1 cellular context compared by ENCODE assay signal in the genomic region with DNA sequence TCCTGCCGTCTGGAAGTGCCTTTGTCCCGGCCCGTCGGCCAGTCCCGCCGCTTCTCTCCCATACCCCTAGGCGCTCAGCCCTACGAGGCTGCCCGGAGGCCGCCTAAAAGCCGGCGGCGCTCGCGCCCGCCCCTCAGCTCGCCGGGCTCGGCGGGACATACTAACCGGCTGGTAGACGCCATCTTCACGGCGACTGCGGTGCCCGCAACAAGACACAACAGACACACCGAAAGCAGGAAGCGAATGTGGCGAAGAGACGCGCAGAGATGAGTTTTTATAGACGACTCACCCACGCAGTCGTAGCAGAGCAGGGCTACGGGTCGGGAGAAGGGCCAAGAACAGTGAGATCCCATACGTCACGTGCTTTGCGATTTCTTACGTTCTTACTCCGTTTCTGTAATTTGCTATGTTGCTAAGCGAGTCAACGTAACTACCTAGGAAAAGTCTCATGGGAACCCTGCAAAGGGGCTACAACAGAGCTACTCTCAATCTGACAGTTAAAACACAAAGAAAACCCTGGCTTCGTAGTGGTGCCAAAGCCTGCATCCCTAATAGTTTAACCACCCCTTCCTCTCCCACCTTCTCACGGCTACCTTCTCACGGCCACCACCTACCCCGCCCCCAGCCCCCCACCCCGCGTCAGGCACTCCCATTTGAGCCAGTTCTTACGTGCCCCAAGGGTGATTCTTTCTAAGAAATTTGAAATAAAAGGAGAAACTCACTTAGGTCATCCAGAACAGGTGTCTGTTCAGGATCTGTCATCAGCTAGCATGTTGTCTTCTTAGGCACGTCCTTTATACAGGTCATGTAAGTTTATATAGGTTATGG.
TF ChIP-seq lines count a peak whose summit lies in the region.

GTF2B (minus strand) TSS at position 250 of the 828 bp plus-strand sequence; CDS start at position 182, 68 bp downstream.

TF ChIP-seq in HepG2, 621 proteins besides CTCF, POLR2A, EP300 and RAD21 (continued from another document and continues in another):
- TF ChIP-seq POGK (CRISPR knock-in tag; conservative IDR thresholded peaks at IDR 0.05): 0 out of 2 replicates have a peak, but pooled peaks have one; percentile 47
- TF ChIP-seq NFIC (IDR thresholded peaks at IDR 0.05; ENCODE audit: low read length): no peak; the same call in 1 of the 2 replicates
- TF ChIP-seq TOE1 (CRISPR knock-in tag; IDR thresholded peaks at IDR 0.05): no peak
- peak; percentile 82 for TF ChIP-seq HNRNPLL (IDR thresholded peaks at IDR 0.05; ENCODE audit: low read depth, low read length, poor library complexity, severe bottlenecking)
- TF ChIP-seq ZEB1 (IDR thresholded peaks at IDR 0.05; ENCODE audit: insufficient replicate concordance, low read depth): no peak
- TF ChIP-seq ARNTL (CRISPR knock-in tag; IDR thresholded peaks at IDR 0.05): peak; percentile 51; the same call in 1 of the 2 replicates
- peak; percentile 87 for TF ChIP-seq UBTF (CRISPR knock-in tag; IDR thresholded peaks at IDR 0.05)
- TF ChIP-seq ZBTB1 (CRISPR knock-in tag; IDR thresholded peaks at IDR 0.05; ENCODE audit: borderline replicate concordance): no peak
- TF ChIP-seq, protein P1, sequence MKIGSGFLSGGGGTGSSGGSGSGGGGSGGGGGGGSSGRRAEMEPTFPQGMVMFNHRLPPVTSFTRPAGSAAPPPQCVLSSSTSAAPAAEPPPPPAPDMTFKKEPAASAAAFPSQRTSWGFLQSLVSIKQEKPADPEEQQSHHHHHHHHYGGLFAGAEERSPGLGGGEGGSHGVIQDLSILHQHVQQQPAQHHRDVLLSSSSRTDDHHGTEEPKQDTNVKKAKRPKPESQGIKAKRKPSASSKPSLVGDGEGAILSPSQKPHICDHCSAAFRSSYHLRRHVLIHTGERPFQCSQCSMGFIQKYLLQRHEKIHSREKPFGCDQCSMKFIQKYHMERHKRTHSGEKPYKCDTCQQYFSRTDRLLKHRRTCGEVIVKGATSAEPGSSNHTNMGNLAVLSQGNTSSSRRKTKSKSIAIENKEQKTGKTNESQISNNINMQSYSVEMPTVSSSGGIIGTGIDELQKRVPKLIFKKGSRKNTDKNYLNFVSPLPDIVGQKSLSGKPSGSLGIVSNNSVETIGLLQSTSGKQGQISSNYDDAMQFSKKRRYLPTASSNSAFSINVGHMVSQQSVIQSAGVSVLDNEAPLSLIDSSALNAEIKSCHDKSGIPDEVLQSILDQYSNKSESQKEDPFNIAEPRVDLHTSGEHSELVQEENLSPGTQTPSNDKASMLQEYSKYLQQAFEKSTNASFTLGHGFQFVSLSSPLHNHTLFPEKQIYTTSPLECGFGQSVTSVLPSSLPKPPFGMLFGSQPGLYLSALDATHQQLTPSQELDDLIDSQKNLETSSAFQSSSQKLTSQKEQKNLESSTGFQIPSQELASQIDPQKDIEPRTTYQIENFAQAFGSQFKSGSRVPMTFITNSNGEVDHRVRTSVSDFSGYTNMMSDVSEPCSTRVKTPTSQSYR (CRISPR knock-in tag; IDR thresholded peaks at IDR 0.05; ENCODE audit: borderline replicate concordance): no peak
- peak; percentile 89; the same call in 1 of the 2 replicates for TF ChIP-seq RFXAP (CRISPR knock-in tag; IDR thresholded peaks at IDR 0.05; ENCODE audit: borderline replicate concordance)
- no peak for TF ChIP-seq CCAR2 (optimal IDR thresholded peaks at IDR 0.05; ENCODE audit: low read depth, low read length)
- TF ChIP-seq, protein P2, sequence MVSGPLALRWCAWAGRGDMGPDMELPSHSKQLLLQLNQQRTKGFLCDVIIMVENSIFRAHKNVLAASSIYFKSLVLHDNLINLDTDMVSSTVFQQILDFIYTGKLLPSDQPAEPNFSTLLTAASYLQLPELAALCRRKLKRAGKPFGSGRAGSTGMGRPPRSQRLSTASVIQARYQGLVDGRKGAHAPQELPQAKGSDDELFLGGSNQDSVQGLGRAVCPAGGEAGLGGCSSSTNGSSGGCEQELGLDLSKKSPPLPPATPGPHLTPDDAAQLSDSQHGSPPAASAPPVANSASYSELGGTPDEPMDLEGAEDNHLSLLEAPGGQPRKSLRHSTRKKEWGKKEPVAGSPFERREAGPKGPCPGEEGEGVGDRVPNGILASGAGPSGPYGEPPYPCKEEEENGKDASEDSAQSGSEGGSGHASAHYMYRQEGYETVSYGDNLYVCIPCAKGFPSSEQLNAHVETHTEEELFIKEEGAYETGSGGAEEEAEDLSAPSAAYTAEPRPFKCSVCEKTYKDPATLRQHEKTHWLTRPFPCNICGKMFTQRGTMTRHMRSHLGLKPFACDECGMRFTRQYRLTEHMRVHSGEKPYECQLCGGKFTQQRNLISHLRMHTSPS (CRISPR knock-in tag; IDR thresholded peaks at IDR 0.05; ENCODE audit: low read depth): no peak
- no peak for TF ChIP-seq ZNF24 (IDR thresholded peaks at IDR 0.05)
- peak; percentile 79 for TF ChIP-seq ARID5B (CRISPR knock-in tag; IDR thresholded peaks at IDR 0.05)
- TF ChIP-seq CBX5 (CRISPR knock-in tag; IDR thresholded peaks at IDR 0.05; ENCODE audit: borderline replicate concordance): peak; percentile 88; the same call in 1 of the 2 replicates
- no peak; the same call in 1 of the 2 replicates for TF ChIP-seq KDM1A (CRISPR knock-in tag; IDR thresholded peaks at IDR 0.05)
- TF ChIP-seq IRF2 (CRISPR knock-in tag; IDR thresholded peaks at IDR 0.05): peak; percentile 97
- peak; percentile 82 for TF ChIP-seq HDAC2 (CRISPR knock-in tag; IDR thresholded peaks at IDR 0.05)
- no peak for TF ChIP-seq ZFAT (CRISPR knock-in tag; conservative IDR thresholded peaks at IDR 0.05)
- no peak; the same call in 1 of the 2 replicates for TF ChIP-seq ZNF629 (CRISPR knock-in tag; conservative IDR thresholded peaks at IDR 0.05)
- no peak for TF ChIP-seq GZF1 (CRISPR knock-in tag; IDR thresholded peaks at IDR 0.05)
- TF ChIP-seq RBAK (CRISPR knock-in tag; IDR thresholded peaks at IDR 0.05): no peak
- no peak for TF ChIP-seq ZNF10 (CRISPR knock-in tag; IDR thresholded peaks at IDR 0.05; ENCODE audit: borderline replicate concordance, low read depth)
- TF ChIP-seq, protein P3, sequence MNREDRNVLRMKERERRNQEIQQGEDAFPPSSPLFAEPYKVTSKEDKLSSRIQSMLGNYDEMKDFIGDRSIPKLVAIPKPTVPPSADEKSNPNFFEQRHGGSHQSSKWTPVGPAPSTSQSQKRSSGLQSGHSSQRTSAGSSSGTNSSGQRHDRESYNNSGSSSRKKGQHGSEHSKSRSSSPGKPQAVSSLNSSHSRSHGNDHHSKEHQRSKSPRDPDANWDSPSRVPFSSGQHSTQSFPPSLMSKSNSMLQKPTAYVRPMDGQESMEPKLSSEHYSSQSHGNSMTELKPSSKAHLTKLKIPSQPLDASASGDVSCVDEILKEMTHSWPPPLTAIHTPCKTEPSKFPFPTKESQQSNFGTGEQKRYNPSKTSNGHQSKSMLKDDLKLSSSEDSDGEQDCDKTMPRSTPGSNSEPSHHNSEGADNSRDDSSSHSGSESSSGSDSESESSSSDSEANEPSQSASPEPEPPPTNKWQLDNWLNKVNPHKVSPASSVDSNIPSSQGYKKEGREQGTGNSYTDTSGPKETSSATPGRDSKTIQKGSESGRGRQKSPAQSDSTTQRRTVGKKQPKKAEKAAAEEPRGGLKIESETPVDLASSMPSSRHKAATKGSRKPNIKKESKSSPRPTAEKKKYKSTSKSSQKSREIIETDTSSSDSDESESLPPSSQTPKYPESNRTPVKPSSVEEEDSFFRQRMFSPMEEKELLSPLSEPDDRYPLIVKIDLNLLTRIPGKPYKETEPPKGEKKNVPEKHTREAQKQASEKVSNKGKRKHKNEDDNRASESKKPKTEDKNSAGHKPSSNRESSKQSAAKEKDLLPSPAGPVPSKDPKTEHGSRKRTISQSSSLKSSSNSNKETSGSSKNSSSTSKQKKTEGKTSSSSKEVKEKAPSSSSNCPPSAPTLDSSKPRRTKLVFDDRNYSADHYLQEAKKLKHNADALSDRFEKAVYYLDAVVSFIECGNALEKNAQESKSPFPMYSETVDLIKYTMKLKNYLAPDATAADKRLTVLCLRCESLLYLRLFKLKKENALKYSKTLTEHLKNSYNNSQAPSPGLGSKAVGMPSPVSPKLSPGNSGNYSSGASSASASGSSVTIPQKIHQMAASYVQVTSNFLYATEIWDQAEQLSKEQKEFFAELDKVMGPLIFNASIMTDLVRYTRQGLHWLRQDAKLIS (CRISPR knock-in tag; IDR thresholded peaks at IDR 0.05): 0 out of 2 replicates have a peak, but pooled peaks have one; percentile 68
- no peak for TF ChIP-seq ZNF20 (CRISPR knock-in tag; IDR thresholded peaks at IDR 0.05)
- TF ChIP-seq MAF1 (CRISPR knock-in tag; IDR thresholded peaks at IDR 0.05; ENCODE audit: borderline replicate concordance): no peak
- TF ChIP-seq MLXIP (CRISPR knock-in tag; IDR thresholded peaks at IDR 0.05; ENCODE audit: borderline replicate concordance): no peak
- peak; percentile 82 for TF ChIP-seq TBX2 (CRISPR knock-in tag; IDR thresholded peaks at IDR 0.05; ENCODE audit: borderline replicate concordance)
- TF ChIP-seq ZNF263 (CRISPR knock-in tag; IDR thresholded peaks at IDR 0.05): peak; percentile 51; the same call in 1 of the 2 replicates
- TF ChIP-seq PHF20 (CRISPR knock-in tag; IDR thresholded peaks at IDR 0.05): peak; percentile 92
